8 cellular contexts compared by ENCODE assay signal in the genomic region with DNA sequence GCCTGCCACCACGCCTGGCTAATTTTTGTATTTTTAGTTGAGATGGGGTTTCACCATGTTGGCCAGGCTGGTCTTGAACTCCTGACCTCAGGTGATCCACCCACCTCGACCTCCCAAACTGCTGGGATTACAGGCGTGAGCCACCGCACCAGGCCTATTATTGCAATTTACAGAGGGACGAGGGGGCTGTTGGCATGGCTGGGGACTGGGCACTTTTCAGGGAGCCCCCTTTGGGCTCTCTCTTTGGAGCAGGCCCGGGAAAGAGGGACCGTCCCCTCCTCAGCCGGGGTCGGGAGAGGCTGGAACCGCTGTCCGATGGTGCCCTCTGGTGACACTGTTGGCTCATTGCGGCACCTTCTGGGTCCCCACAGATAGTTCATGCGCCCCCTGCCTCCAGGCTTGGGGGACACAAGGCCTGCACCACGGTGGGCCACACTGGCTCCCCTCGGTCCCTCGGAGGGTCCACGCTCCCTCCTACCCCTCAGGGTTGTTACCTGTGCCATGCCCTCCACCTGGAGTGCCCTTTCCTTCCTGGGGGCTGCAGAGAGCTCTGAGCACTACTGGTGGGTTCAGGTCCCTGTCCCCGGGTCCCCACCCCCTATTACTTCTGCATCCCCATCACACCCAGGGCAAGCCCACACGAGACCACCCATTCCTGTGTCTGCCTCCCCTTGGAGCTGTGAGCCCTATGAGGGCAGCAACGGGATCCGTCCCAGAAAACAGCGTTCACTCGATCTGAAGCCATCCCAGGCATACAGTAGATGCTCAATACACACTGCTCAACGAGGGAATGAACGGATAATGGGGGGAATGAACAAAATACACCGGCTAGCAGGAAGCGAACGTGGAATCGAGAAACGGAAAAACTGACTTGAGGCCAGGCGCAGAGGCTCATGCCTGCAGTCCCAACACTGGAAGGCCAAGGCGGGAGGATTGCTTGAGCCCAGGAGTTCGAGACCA. TPM values are rescaled to one million over a fixed set of nuclear protein-coding genes. Genes with fewer than 3 reads are reported as not detected.
DNase-seq lines count a peak whose midpoint lies in the region; ATAC-seq and TF ChIP-seq lines count a peak whose summit lies in the region.

No MANE protein-coding gene starts in this region.

- no peaks in the 10 kb centered on the region for H3K36me3 ChIP-seq in effector memory CD4-positive, alpha-beta T cell (ENCODE audit: control insufficient read depth, insufficient read depth, low read length)
- no peaks in the 10 kb centered on the region for H3K36me3 ChIP-seq in thoracic aorta

- H3K36me3 Mint-ChIP-seq in activated CD4-positive, alpha-beta memory T cell treated with anti-CD3 and anti-CD28 coated beads, Interleukin-2, amount 10 ng/mL, durations not matched to agents 7 days and 5 days (ENCODE audit: low read depth) = no peaks in the 10 kb centered on the region
- no peaks in the 10 kb centered on the region for H3K36me3 Mint-ChIP-seq in naive B cell

- H3K4me3 ChIP-seq in GM12875 (ENCODE audit: low read depth, low read length) = no peak overlapping the region
- H3K4me3 ChIP-seq in effector memory CD4-positive, alpha-beta T cell (ENCODE audit: insufficient read depth, low read depth, low read length, poor library complexity, severe bottlenecking) = no peak overlapping the region
- no peak overlapping the region for H3K4me3 ChIP-seq in thoracic aorta

- H3K4me1 Mint-ChIP-seq in activated CD4-positive, alpha-beta memory T cell treated with anti-CD3 and anti-CD28 coated beads, Interleukin-2, amount 10 ng/mL, durations not matched to agents 7 days and 5 days = no peaks in the 10 kb centered on the region
- peaks cover 0 to 15% (median 6%) of the 10 kb centered on the region in 3 donors for H3K4me1 Mint-ChIP-seq in naive B cell

- H3K4me3 Mint-ChIP-seq in activated CD4-positive, alpha-beta memory T cell treated with anti-CD3 and anti-CD28 coated beads, Interleukin-2, amount 10 ng/mL, durations not matched to agents 7 days and 5 days = no peak overlapping the region
- peak overlapping the region in 3 of 8 donors; percentile 16 to 35 (median 19) for H3K4me3 Mint-ChIP-seq in naive B cell

- no peaks in the 10 kb centered on the region for H3K27me3 Mint-ChIP-seq in activated CD4-positive, alpha-beta memory T cell treated with anti-CD3 and anti-CD28 coated beads, Interleukin-2, amount 10 ng/mL, durations not matched to agents 7 days and 5 days
- H3K27me3 Mint-ChIP-seq in naive B cell = no peaks in the 10 kb centered on the region

- no peaks in the 10 kb centered on the region for H3K9me3 ChIP-seq in effector memory CD4-positive, alpha-beta T cell (ENCODE audit: control insufficient read depth, low read length)
- no peaks in the 10 kb centered on the region for H3K9me3 ChIP-seq in thoracic aorta

- CTCF ChIA-PET in activated CD4-positive, alpha-beta memory T cell treated with anti-CD3 and anti-CD28 coated beads, Interleukin-2, amount 10 ng/mL, durations not matched to agents 7 days and 5 days (lab: Charles Lee) = interaction anchor here (0.6 to 7.9 kb wide), 9 partner anchors 9 to 80 kb away, joined by 3 to 264 read pairs (median 4); a partner anchor contains a TSS

- TF ChIP-seq CTCF in 22Rv1 (IDR thresholded peaks at IDR 0.05) (peak; percentile 84), GM12875 (IDR thresholded peaks at IDR 0.05; ENCODE audit: borderline replicate concordance, insufficient read depth, low read depth, low read length) (peak; percentile 94), thoracic aorta (IDR thresholded peaks at IDR 0.05) (peak; percentile 54)

- DNase-seq in NCI-H69 (lab: John Stamatoyannopoulos, UW) (peak; percentile 75), naive B cell (peak; percentile 67), thoracic aorta (ENCODE audit: low spot score) (no peak), mucosa of gallbladder (ENCODE audit: low spot score) (no peak)
- peak; percentile 59 for DNase-seq in activated CD4-positive, alpha-beta memory T cell treated with anti-CD3 and anti-CD28 coated beads, Interleukin-2, amount 10 ng/mL, durations not matched to agents 7 days and 5 days
- DNase-seq in effector memory CD4-positive, alpha-beta T cell = peak; percentile 33 to 45 (median 36)

- H3K27me3 ChIP-seq in effector memory CD4-positive, alpha-beta T cell (replicated peaks; ENCODE audit: control insufficient read depth, insufficient read depth, low read length, poor library complexity, severe bottlenecking) = no peaks in the 10 kb centered on the region
- H3K27me3 ChIP-seq in thoracic aorta (replicated peaks; ENCODE audit: insufficient read depth) = no peaks in the 10 kb centered on the region

- ATAC-seq in naive B cell (ENCODE audit: low read depth in 2 of 2) = peak; percentile 90 to 91
- ATAC-seq in thoracic aorta (ENCODE audit: insufficient number of reproducible peaks, low FRiP score, low read depth) = no peak

- H3K4me1 ChIP-seq in effector memory CD4-positive, alpha-beta T cell (ENCODE audit: control insufficient read depth, insufficient read depth, low read length, poor library complexity, severe bottlenecking) = peaks cover 3% of the 10 kb centered on the region
- H3K4me1 ChIP-seq in thoracic aorta (ENCODE audit: control insufficient read depth in 1 of 2, low read depth in 2 of 2) = peaks cover under 1 to 3% of the 10 kb centered on the region in 2 donors

- H3K27ac ChIP-seq in 22Rv1 = no peak overlapping the region
- no peak overlapping the region for H3K27ac ChIP-seq in effector memory CD4-positive, alpha-beta T cell (ENCODE audit: insufficient read depth, low read length, poor library complexity, severe bottlenecking)
- no peak overlapping the region for H3K27ac ChIP-seq in thoracic aorta

- no peaks in the 10 kb centered on the region for H3K9me3 Mint-ChIP-seq in activated CD4-positive, alpha-beta memory T cell treated with anti-CD3 and anti-CD28 coated beads, Interleukin-2, amount 10 ng/mL, durations not matched to agents 7 days and 5 days
- H3K9me3 Mint-ChIP-seq in naive B cell = no peaks in the 10 kb centered on the region

- POLR2A ChIA-PET in activated CD4-positive, alpha-beta memory T cell treated with anti-CD3 and anti-CD28 coated beads, Interleukin-2, amount 10 ng/mL, durations not matched to agents 7 days and 5 days (lab: Charles Lee) = interaction anchor here (1.5 kb wide), 1 partner anchor 62 kb away, joined by 3 read pairs; no protein-coding TSS in a partner anchor

- H3K27ac Mint-ChIP-seq in activated CD4-positive, alpha-beta memory T cell treated with anti-CD3 and anti-CD28 coated beads, Interleukin-2, amount 10 ng/mL, durations not matched to agents 7 days and 5 days = no peak overlapping the region
- H3K27ac Mint-ChIP-seq in naive B cell = no peak overlapping the region

RNA-seq across cellular contexts. Expression of a gene that starts 12.5 kb away (rescaled TPM):
- 10 to 100 TPM; 10.2 to 10.3 TPM for total RNA-seq in activated CD4-positive, alpha-beta memory T cell treated with anti-CD3 and anti-CD28 coated beads, Interleukin-2, amount 10 ng/mL, durations not matched to agents 7 days and 5 days
- polyA plus RNA-seq in naive B cell (ENCODE audit: low read depth in 6 of 6) = 1 to 10 TPM in 5 of 6 donors, under 1 TPM in 1; 0.84 to 5.0 (median 3.2) TPM
- total RNA-seq in thoracic aorta (10 to 100 TPM; 15.7 to 17.1 TPM), mucosa of gallbladder (10.0 TPM)

RNA-seq across cellular contexts. Expression of a gene that starts 27.5 kb away (rescaled TPM):
- total RNA-seq in activated CD4-positive, alpha-beta memory T cell treated with anti-CD3 and anti-CD28 coated beads, Interleukin-2, amount 10 ng/mL, durations not matched to agents 7 days and 5 days = 10 to 100 TPM; 25.9 to 26.0 TPM
- 10 to 100 TPM in 3 of 6 donors, 1 to 10 TPM in 3; 1.0 to 22.4 (median 9.6) TPM for polyA plus RNA-seq in naive B cell (ENCODE audit: low read depth in 6 of 6)
- total RNA-seq in thoracic aorta (10 to 100 TPM; 10.0 to 14.0 TPM), mucosa of gallbladder (26.8 TPM)

Comparison
In these comparisons a context has a peak if more than half of its experiments do, and no peak if none do; other contexts are left out.
1. DNase-seq: peak in NCI-H69 (single experiment), activated CD4-positive, alpha-beta memory T cell treated with anti-CD3 and anti-CD28 coated beads, Interleukin-2, amount 10 ng/mL, durations not matched to agents 7 days and 5 days (single experiment), effector memory CD4-positive, alpha-beta T cell (3 of 3) and naive B cell (single experiment); none in thoracic aorta (single experiment) and mucosa of gallbladder (single experiment).
2. Peak in every context shown above with its lines, with median percentiles within 50 percentile points of each other: CTCF ChIP-seq.